In genomic region chr1:201400257-201401230, GRCh38 we compare ENCODE assay signal across 17 cellular contexts. TPM values are rescaled to one million over a fixed set of nuclear protein-coding genes. Genes with fewer than 3 reads are reported as not detected.
DNase-seq lines count a peak whose midpoint lies in the region; ATAC-seq and TF ChIP-seq lines count a peak whose summit lies in the region.
"Had no signal": no experiment of that assay in that cellular context is flagged by ENCODE, and none has a peak within 500 bp of the region (broad histone marks: within the 10 kb centered on the region; RNA-seq: fewer than 3 reads in every experiment).

No MANE protein-coding gene starts in this region.

- H3K36me3 ChIP-seq in RWPE2 (ENCODE audit: low read depth) = peaks cover 9% of the 10 kb centered on the region
- no peaks in the 10 kb centered on the region for H3K36me3 ChIP-seq in mucosa of descending colon (ENCODE audit: low read depth)
- H3K36me3 ChIP-seq in upper lobe of left lung = no peaks in the 10 kb centered on the region
- H3K36me3 ChIP-seq: esophagus muscularis mucosa had no signal

- H3K9me3 ChIP-seq in RWPE2 (ENCODE audit: severe bottlenecking) = no peaks in the 10 kb centered on the region
- H3K9me3 ChIP-seq in mucosa of descending colon = no peaks in the 10 kb centered on the region
- no peaks in the 10 kb centered on the region for H3K9me3 ChIP-seq in upper lobe of left lung
- H3K9me3 ChIP-seq in T-helper 17 cell (ENCODE audit: control insufficient read depth, low read length, poor library complexity, severe bottlenecking) = no peaks in the 10 kb centered on the region
- H3K9me3 ChIP-seq: esophagus muscularis mucosa had no signal

- no peak for DNase-seq in RWPE2 (ENCODE audit: low spot score)
- no peak for DNase-seq in left cardiac atrium
- DNase-seq in mucosa of descending colon = peak in 2 of 3 donors; percentile 28 to 52
- DNase-seq in upper lobe of left lung = peak in 1 of 2 donors; percentile 74
- DNase-seq in activated effector memory CD4-positive, alpha-beta T cell treated with anti-CD3 and anti-CD28 coated beads, Interleukin-2, amount 50 U/mL, for 16 hours = no peak
- DNase-seq in EL = no peak
- DNase-seq in T-helper 17 cell = no peak
- DNase-seq: activated B cell treated with CpG ODN at 0.5 μM for 24 hours; activated CD8-positive, alpha-beta memory T cell treated with anti-CD3 and anti-CD28 coated beads, Interleukin-2, amount 50 U/mL, for 48 hours; NCI-H1417 treated with DMSO at 0.1 percent for 48 hours; NCI-H345; stimulated activated CD4-positive, alpha-beta T cell treated with anti-CD3 and anti-CD28 coated beads, Interleukin-4, amount 100 ng/mL, for 1 hour had no signal

- H3K27ac ChIP-seq in RWPE2 (ENCODE audit: poor library complexity, severe bottlenecking) (peak overlapping the region; percentile 93), upper lobe of left lung (peak overlapping the region in 3 of 4 donors; percentile 16 to 76 (median 73))
- H3K27ac ChIP-seq: esophagus muscularis mucosa had no signal

- ATAC-seq in RWPE2 (ENCODE audit: low read depth) = no peak
- ATAC-seq in left cardiac atrium = peak; percentile 17 to 35
- no peak for ATAC-seq in mucosa of descending colon
- ATAC-seq in upper lobe of left lung (ENCODE audit: low FRiP score in 2 of 2) = peak; percentile 4 to 52
- no peak for ATAC-seq in T-helper 17 cell

- peaks cover 14% of the 10 kb centered on the region for H3K4me1 ChIP-seq in RWPE2 (ENCODE audit: insufficient read depth, poor library complexity, severe bottlenecking)
- H3K4me1 ChIP-seq in mucosa of descending colon (ENCODE audit: low read depth) = peaks cover 24% of the 10 kb centered on the region
- H3K4me1 ChIP-seq in upper lobe of left lung = peaks cover 4 to 58% (median 26%) of the 10 kb centered on the region in 4 donors

- 76% methylated on average over 6 to 10 of the region's 12 CpGs for WGBS in upper lobe of left lung, 2 donors

- H3K4me3 ChIP-seq in RWPE2 (ENCODE audit: severe bottlenecking) (peak overlapping the region; percentile 72), mucosa of descending colon (no peak overlapping the region), upper lobe of left lung (peak overlapping the region in 3 of 4 donors; percentile 45 to 53 (median 50))

- peaks cover 2% of the 10 kb centered on the region for H3K4me1 Mint-ChIP-seq in T-helper 17 cell
- H3K4me1 Mint-ChIP-seq: activated B cell treated with CpG ODN at 0.5 μM for 24 hours, CD14-positive monocyte had no signal

- intact Hi-C loops in left cardiac atrium (cut with DNase I) = no loop called here
- intact Hi-C loops in mucosa of descending colon (cut with DNase I, micrococcal nuclease) = no loop called here

- peak in 1 of 4 donors; percentile 87 for TF ChIP-seq EP300 in upper lobe of left lung (IDR thresholded peaks at IDR 0.05)

- no peak overlapping the region for H3K27ac Mint-ChIP-seq in T-helper 17 cell
- H3K27ac Mint-ChIP-seq: activated B cell treated with CpG ODN at 0.5 μM for 24 hours; activated naive CD8-positive, alpha-beta T cell had no signal

- TF ChIP-seq CTCF in RWPE2 (IDR thresholded peaks at IDR 0.05; ENCODE audit: poor library complexity, severe bottlenecking) (no peak), mucosa of descending colon (IDR thresholded peaks at IDR 0.05) (no peak), upper lobe of left lung (IDR thresholded peaks at IDR 0.05) (no peak)

- H3K4me3 Mint-ChIP-seq in T-helper 17 cell = no peak overlapping the region
- H3K4me3 Mint-ChIP-seq: activated B cell treated with CpG ODN at 0.5 μM for 24 hours; activated naive CD8-positive, alpha-beta T cell had no signal

- peak in 1 of 4 donors; percentile 21 for TF ChIP-seq POLR2A in upper lobe of left lung (IDR thresholded peaks at IDR 0.05)

- H3K27me3 ChIP-seq in RWPE2 (ENCODE audit: insufficient read depth, poor library complexity, severe bottlenecking) (no peaks in the 10 kb centered on the region), upper lobe of left lung (peaks cover 0 to 16% (median 6%) of the 10 kb centered on the region in 4 donors)

- H3K36me3 Mint-ChIP-seq in T-helper 17 cell (ENCODE audit: low read depth) = peaks cover 6% of the 10 kb centered on the region
- H3K36me3 Mint-ChIP-seq: activated naive CD8-positive, alpha-beta T cell; CD14-positive monocyte had no signal

- peaks cover 33% of the 10 kb centered on the region for H3K27me3 Mint-ChIP-seq in T-helper 17 cell

RNA-seq across cellular contexts. Expression of gene LAD1, which starts 1.4 kb away (rescaled TPM):
- total RNA-seq in left cardiac atrium (1 to 10 TPM; 1.3 to 1.4 TPM), mucosa of descending colon (100 to 1,000 TPM in 2 of 3 donors, 10 to 100 TPM in 1; 86.0 to 202 (median 130) TPM), upper lobe of left lung (10 to 100 TPM; 12.6 to 48.1 (median 39.1) TPM), T-helper 17 cell (not detected)
- total RNA-seq: activated B cell treated with CpG ODN at 0.5 μM for 24 hours, cerebellum, pulmonary artery endothelial cell had no signal

RNA-seq across cellular contexts. Expression of gene TNNI1, which starts 21.0 kb away (rescaled TPM):
- total RNA-seq in left cardiac atrium (10 to 100 TPM in 1 of 2 donors, 1 to 10 TPM in 1; 6.4 to 31.5 TPM), mucosa of descending colon (under 1 TPM; 0.13 to 0.64 (median 0.39) TPM), upper lobe of left lung (under 1 TPM in 5 of 6 donors, not detected in 1; 0.15 to 0.78 (median 0.47) TPM), T-helper 17 cell (not detected)
- total RNA-seq: activated B cell treated with CpG ODN at 0.5 μM for 24 hours, pulmonary artery endothelial cell had no signal

RNA-seq across cellular contexts. Expression of gene TNNT2, which starts 23.1 kb away (rescaled TPM):
- total RNA-seq in left cardiac atrium (1,000 to 10,000 TPM; 4,860 to 5,317 TPM), mucosa of descending colon (1 to 10 TPM in 2 of 3 donors, under 1 TPM in 1; 0.28 to 4.0 (median 2.0) TPM), upper lobe of left lung (10 to 100 TPM in 2 of 6 donors, 1 to 10 TPM in 4; 2.0 to 31.4 (median 6.4) TPM), T-helper 17 cell (not detected)
- total RNA-seq: activated B cell treated with CpG ODN at 0.5 μM for 24 hours, cerebellum, pulmonary artery endothelial cell had no signal

Comparison
In these comparisons a context has a peak if more than half of its experiments do, and no peak if none do; other contexts are left out.
1. ATAC-seq: peak in left cardiac atrium (2 of 2) and upper lobe of left lung (2 of 2); none in RWPE2 (single experiment), mucosa of descending colon (single experiment) and T-helper 17 cell (single experiment).
2. DNase-seq: peak in mucosa of descending colon (2 of 3); none in RWPE2 (single experiment), left cardiac atrium (single experiment), activated effector memory CD4-positive, alpha-beta T cell treated with anti-CD3 and anti-CD28 coated beads, Interleukin-2, amount 50 U/mL, for 16 hours (single experiment), EL (single experiment) and T-helper 17 cell (0 of 3).
3. RNA of gene LAD1, which starts 1.4 kb away (total RNA-seq): 86.0 to 202 TPM in mucosa of descending colon and 12.6 to 48.1 TPM in upper lobe of left lung; 1.3 to 1.4 TPM in left cardiac atrium and not detected in T-helper 17 cell; every median in the first group is over 4 times any median in the second.
4. RNA of gene TNNI1, which starts 21.0 kb away (total RNA-seq): 6.4 to 31.5 TPM in left cardiac atrium; 0.15 to 0.78 TPM in upper lobe of left lung, 0.13 to 0.64 TPM in mucosa of descending colon and not detected in T-helper 17 cell; every median in the first group is over 4 times any median in the second.
5. RNA of gene TNNT2, which starts 23.1 kb away (total RNA-seq): 4,860 to 5,317 TPM in left cardiac atrium; 2.0 to 31.4 TPM in upper lobe of left lung, 0.28 to 4.0 TPM in mucosa of descending colon and not detected in T-helper 17 cell; every median in the first group is over 100 times any median in the second.